In the genomic region with DNA sequence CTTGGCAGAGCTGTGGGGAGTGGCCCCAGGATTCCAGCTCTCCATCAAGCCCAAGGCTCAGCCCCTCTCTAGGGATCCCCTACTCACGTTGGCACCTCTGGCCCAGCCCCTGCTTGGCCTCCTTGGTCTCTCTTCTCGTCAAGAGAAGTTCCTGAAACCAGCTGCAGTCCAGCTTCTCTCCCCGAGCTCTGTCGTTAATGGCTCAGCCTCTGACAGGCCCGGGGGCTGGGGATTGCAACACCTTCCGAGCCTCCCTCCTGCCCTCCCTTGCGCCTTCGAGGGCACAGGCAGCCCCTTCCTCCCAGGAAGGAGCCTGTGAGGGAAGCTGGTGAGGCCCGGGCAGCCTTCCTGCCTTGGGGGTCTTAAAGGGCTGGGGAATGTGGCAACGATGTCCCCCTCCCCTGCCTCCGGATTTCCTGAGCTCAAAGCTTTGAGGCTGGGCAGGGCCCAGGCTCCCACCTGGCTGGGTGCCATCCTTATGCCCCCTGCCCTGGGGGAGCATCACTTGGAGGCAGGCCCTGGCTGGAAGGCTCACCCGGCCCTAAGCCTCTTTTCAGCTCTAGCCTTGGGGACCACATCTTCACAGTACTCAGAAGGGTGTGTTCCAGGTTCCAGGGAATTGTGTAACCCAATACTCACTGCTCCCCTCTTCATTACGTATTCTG, we compare ENCODE assay signal across 1 cellular context.
TF ChIP-seq lines count a peak whose summit lies in the region.

Gene CSF3R, minus strand, starts transcription at position 190 of the 665 bp plus-strand sequence. CDS start 3,417 bp downstream, outside the sequence.

TF ChIP-seq in HepG2, 621 proteins besides CTCF, POLR2A, EP300 and RAD21 (continued from another document and continues in another):
- TF ChIP-seq ZNF687 (CRISPR knock-in tag; IDR thresholded peaks at IDR 0.05): peak; percentile 89
- no peak for TF ChIP-seq ZBTB44 (CRISPR knock-in tag; IDR thresholded peaks at IDR 0.05)
- no peak for TF ChIP-seq STAG1 (CRISPR knock-in tag; IDR thresholded peaks at IDR 0.05)
- TF ChIP-seq PAF1 (CRISPR knock-in tag; IDR thresholded peaks at IDR 0.05): no peak
- TF ChIP-seq ZNF34 (CRISPR knock-in tag; IDR thresholded peaks at IDR 0.05; ENCODE audit: borderline replicate concordance): no peak
- TF ChIP-seq ZNF766 (CRISPR knock-in tag; IDR thresholded peaks at IDR 0.05; ENCODE audit: borderline replicate concordance): no peak
- no peak for TF ChIP-seq ZBED4 (CRISPR knock-in tag; IDR thresholded peaks at IDR 0.05; ENCODE audit: borderline replicate concordance)
- TF ChIP-seq ZNF350 (CRISPR knock-in tag; IDR thresholded peaks at IDR 0.05; ENCODE audit: borderline replicate concordance, low read depth): peak; percentile 15; the same call in 1 of the 2 replicates
- TF ChIP-seq, protein P1, sequence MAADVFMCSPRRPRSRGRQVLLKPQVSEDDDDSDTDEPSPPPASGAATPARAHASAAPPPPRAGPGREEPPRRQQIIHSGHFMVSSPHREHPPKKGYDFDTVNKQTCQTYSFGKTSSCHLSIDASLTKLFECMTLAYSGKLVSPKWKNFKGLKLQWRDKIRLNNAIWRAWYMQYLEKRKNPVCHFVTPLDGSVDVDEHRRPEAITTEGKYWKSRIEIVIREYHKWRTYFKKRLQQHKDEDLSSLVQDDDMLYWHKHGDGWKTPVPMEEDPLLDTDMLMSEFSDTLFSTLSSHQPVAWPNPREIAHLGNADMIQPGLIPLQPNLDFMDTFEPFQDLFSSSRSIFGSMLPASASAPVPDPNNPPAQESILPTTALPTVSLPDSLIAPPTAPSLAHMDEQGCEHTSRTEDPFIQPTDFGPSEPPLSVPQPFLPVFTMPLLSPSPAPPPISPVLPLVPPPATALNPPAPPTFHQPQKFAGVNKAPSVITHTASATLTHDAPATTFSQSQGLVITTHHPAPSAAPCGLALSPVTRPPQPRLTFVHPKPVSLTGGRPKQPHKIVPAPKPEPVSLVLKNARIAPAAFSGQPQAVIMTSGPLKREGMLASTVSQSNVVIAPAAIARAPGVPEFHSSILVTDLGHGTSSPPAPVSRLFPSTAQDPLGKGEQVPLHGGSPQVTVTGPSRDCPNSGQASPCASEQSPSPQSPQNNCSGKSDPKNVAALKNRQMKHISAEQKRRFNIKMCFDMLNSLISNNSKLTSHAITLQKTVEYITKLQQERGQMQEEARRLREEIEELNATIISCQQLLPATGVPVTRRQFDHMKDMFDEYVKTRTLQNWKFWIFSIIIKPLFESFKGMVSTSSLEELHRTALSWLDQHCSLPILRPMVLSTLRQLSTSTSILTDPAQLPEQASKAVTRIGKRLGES (CRISPR knock-in tag; IDR thresholded peaks at IDR 0.05; ENCODE audit: borderline replicate concordance): no peak
- no peak for TF ChIP-seq ZNF501 (CRISPR knock-in tag; IDR thresholded peaks at IDR 0.05)
- no peak for TF ChIP-seq ZNF7 (CRISPR knock-in tag; IDR thresholded peaks at IDR 0.05)
- TF ChIP-seq ZZZ3 (CRISPR knock-in tag; IDR thresholded peaks at IDR 0.05; ENCODE audit: borderline replicate concordance): no peak
- TF ChIP-seq NR2F6 (IDR thresholded peaks at IDR 0.05): no peak
- no peak for TF ChIP-seq NR2F6 (CRISPR knock-in tag; IDR thresholded peaks at IDR 0.05)
- peak; percentile 49 for TF ChIP-seq SALL1 (CRISPR knock-in tag; IDR thresholded peaks at IDR 0.05)
- no peak for TF ChIP-seq RFX5 (IDR thresholded peaks at IDR 0.05; ENCODE audit: low read depth, low read length)
- TF ChIP-seq PRDM10 (CRISPR knock-in tag; IDR thresholded peaks at IDR 0.05; ENCODE audit: low read depth): peak; percentile 52; the same call in 1 of the 2 replicates
- no peak for TF ChIP-seq ZNF691 (CRISPR knock-in tag; IDR thresholded peaks at IDR 0.05; ENCODE audit: borderline replicate concordance, low read depth)
- no peak for TF ChIP-seq ZFP62 (CRISPR knock-in tag; IDR thresholded peaks at IDR 0.05)
- peak; percentile 75; the same call in 1 of the 2 replicates for TF ChIP-seq ZNF746 (CRISPR knock-in tag; IDR thresholded peaks at IDR 0.05)
- TF ChIP-seq ZBTB34 (CRISPR knock-in tag; IDR thresholded peaks at IDR 0.05): no peak
- TF ChIP-seq, protein P2, sequence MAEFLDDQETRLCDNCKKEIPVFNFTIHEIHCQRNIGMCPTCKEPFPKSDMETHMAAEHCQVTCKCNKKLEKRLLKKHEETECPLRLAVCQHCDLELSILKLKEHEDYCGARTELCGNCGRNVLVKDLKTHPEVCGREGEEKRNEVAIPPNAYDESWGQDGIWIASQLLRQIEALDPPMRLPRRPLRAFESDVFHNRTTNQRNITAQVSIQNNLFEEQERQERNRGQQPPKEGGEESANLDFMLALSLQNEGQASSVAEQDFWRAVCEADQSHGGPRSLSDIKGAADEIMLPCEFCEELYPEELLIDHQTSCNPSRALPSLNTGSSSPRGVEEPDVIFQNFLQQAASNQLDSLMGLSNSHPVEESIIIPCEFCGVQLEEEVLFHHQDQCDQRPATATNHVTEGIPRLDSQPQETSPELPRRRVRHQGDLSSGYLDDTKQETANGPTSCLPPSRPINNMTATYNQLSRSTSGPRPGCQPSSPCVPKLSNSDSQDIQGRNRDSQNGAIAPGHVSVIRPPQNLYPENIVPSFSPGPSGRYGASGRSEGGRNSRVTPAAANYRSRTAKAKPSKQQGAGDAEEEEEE (CRISPR knock-in tag; IDR thresholded peaks at IDR 0.05; ENCODE audit: borderline replicate concordance): no peak
- TF ChIP-seq, protein P3, sequence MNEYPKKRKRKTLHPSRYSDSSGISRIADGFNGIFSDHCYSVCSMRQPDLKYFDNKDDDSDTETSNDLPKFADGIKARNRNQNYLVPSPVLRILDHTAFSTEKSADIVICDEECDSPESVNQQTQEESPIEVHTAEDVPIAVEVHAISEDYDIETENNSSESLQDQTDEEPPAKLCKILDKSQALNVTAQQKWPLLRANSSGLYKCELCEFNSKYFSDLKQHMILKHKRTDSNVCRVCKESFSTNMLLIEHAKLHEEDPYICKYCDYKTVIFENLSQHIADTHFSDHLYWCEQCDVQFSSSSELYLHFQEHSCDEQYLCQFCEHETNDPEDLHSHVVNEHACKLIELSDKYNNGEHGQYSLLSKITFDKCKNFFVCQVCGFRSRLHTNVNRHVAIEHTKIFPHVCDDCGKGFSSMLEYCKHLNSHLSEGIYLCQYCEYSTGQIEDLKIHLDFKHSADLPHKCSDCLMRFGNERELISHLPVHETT (CRISPR knock-in tag; conservative IDR thresholded peaks at IDR 0.05): no peak
- TF ChIP-seq ZNF790 (CRISPR knock-in tag; IDR thresholded peaks at IDR 0.05; ENCODE audit: borderline replicate concordance): no peak
